In the genomic region with DNA sequence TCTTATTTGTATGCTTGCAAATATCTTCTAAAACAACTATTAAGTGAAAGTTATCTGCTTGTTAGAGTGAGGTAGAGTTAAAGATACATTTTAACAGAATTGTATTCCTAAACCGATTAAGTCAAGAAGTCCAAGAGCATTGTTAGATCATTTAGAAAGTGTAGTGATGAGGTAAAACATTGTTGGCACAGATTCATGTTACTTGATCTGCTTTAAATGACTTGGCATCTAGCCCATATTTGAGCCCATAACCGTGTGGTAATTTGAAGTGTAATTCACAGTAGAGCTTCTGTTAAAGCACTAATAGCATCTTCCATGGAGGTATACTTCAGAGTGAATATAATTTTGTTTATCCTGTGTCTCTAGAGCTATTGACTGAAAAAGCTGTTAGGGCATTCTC, we compare ENCODE assay signal across 11 cellular contexts.
A peak's percentile ranks its signal among the peaks of the same experiment; 100 is the strongest.
DNase-seq lines count a peak whose midpoint lies in the region; ATAC-seq lines count a peak whose summit lies in the region.
"Had no signal": no experiment of that assay in that cellular context is flagged by ENCODE, and none has a peak within 500 bp of the region (broad histone marks: within the 10 kb centered on the region; RNA-seq: fewer than 3 reads in every experiment).

No MANE protein-coding gene starts in this region.

- DNase-seq in Daoy (ENCODE audit: low read depth): peak; percentile 10
- peak; percentile 80 for DNase-seq in NCI-H187 treated with DMSO at 0.1 percent for 48 hours (lab: John Stamatoyannopoulos, UW)
- DNase-seq in SHP77 (lab: John Stamatoyannopoulos, UW): peak; percentile 14 to 15
- DNase-seq in kidney tubule cell (ENCODE audit: low spot score): peak; percentile 43
- no peak for DNase-seq in kidney glomerular epithelial cell (lab: John Stamatoyannopoulos, UW)
- DNase-seq: activated T-cell treated with anti-CD3 and anti-CD28 coated beads, Interleukin-2, amount 50 U/mL, for 4 hours; NCI-H774; T1000 had no signal

- ATAC-seq in HG03196 (IDR thresholded peaks at IDR 0.05; ENCODE audit: unreplicated experiment) (no peak), GM19035 (IDR thresholded peaks at IDR 0.05; ENCODE audit: unreplicated experiment) (no peak), HG02642 (IDR thresholded peaks at IDR 0.05; ENCODE audit: poor library complexity, unreplicated experiment) (no peak)
- ATAC-seq: activated T-cell treated with anti-CD3 and anti-CD28 coated beads, Interleukin-2, amount 50 U/mL, for 4 hours had no signal
